8 cellular contexts compared by ENCODE assay signal in the genomic region with DNA sequence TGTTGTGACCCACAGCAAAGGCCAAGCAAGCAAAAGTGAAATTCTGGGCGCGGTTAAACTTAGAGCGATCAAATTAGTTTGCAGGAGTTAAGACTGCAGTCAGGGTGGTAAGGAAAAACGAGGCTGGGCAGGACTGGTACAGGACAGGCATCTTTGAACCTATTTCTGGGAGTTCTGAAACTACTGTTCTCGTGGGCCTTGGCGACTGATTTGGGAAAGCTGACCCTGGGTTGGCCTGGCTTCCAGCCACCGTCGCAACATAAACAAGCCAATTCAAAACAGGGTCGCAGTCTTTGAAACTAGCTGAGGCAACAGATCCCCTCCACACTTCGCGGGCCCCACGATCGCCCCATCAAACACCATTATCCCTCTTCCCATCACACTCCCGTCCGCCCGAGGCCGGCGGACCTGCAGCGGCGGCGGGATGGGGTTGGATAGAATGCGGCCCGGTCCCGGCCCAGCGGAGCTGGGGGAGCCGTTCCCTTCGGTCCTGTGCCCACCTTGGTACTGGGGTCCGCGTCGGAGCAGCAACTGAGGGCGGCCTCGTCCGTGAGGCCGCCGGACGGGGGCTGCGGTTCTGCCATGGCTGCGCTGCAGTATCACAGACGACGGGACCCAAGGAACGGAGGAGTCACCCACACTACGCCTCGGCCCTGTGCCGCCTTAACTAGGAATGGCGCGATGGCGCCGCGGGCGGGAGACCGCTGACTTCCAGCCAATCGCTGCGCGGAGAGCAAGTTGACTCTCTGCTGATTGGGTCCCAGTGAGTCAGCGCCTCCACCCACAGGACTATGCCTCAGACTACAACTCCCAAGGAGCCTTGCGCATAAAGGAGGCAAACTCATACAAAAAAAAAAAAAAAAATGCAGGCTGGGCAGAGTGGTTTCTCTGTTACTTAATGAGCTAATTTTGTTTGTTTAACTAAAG. TPM values are rescaled to one million over a fixed set of nuclear protein-coding genes. Genes with fewer than 3 reads are reported as not detected.
A peak's percentile ranks its signal among the peaks of the same experiment; 100 is the strongest.
DNase-seq lines count a peak whose midpoint lies in the region; FAIRE-seq and TF ChIP-seq lines count a peak whose summit lies in the region.

TSS of gene GLO1 (minus strand) at position 675 of the 927 bp plus-strand sequence. CDS start at position 584, 91 bp downstream.

- H3K4me1 Mint-ChIP-seq in HFFc6 (ENCODE audit: low read depth), result peaks cover 19% of the 10 kb centered on the region
- peaks cover 42% of the 10 kb centered on the region for H3K4me1 Mint-ChIP-seq in activated naive CD4-positive, alpha-beta T cell treated with anti-CD3 and anti-CD28 coated beads, Interleukin-2, amount 10 ng/mL, durations not matched to agents 7 days and 5 days

- H3K36me3 Mint-ChIP-seq in HFFc6 (ENCODE audit: low read depth), result peaks cover 36% of the 10 kb centered on the region
- H3K36me3 Mint-ChIP-seq in activated naive CD4-positive, alpha-beta T cell treated with anti-CD3 and anti-CD28 coated beads, Interleukin-2, amount 10 ng/mL, durations not matched to agents 7 days and 5 days, result peaks cover 33% of the 10 kb centered on the region

- peak within 1 kb of the TSS; percentile 82 for H3K27ac Mint-ChIP-seq in HFFc6
- H3K27ac Mint-ChIP-seq in activated naive CD4-positive, alpha-beta T cell treated with anti-CD3 and anti-CD28 coated beads, Interleukin-2, amount 10 ng/mL, durations not matched to agents 7 days and 5 days, result peak within 1 kb of the TSS; percentile 89

- CTCF ChIA-PET in activated naive CD4-positive, alpha-beta T cell treated with anti-CD3 and anti-CD28 coated beads, Interleukin-2, amount 10 ng/mL, durations not matched to agents 7 days and 5 days (lab: Charles Lee), result interaction anchor here (1.2 kb wide), 1 partner anchor 12 kb away, joined by 3 read pairs; no protein-coding TSS in a partner anchor

- H3K18ac ChIP-seq in neuronal stem cell (ENCODE audit: low read length), result peak within 1 kb of the TSS; percentile 86

- no peak within 1 kb of the TSS for H2BK12ac ChIP-seq in neuronal stem cell (ENCODE audit: low read length)

- DNase-seq in GM04503 (ENCODE audit: low read depth), result peak; percentile 93
- peak; percentile 98 for DNase-seq in HFFc6
- DNase-seq in NB4 (ENCODE audit: low read depth), result peak; percentile 99
- DNase-seq in SK-N-MC (ENCODE audit: low read depth, low spot score), result peak; percentile 98
- peak; percentile 97 for DNase-seq in activated naive CD4-positive, alpha-beta T cell treated with anti-CD3 and anti-CD28 coated beads, Interleukin-2, amount 10 ng/mL, durations not matched to agents 7 days and 5 days
- DNase-seq in frontal cortex (ENCODE audit: low spot score in 2 of 2), result peak; percentile 94 to 96
- peak; percentile 94 for DNase-seq in neuronal stem cell (ENCODE audit: low spot score)

- H3K4me2 ChIP-seq in neuronal stem cell (ENCODE audit: insufficient read depth, low read length, poor library complexity, severe bottlenecking), result peak within 1 kb of the TSS; percentile 74

- H2BK15ac ChIP-seq in neuronal stem cell (ENCODE audit: low read length), result no peak within 1 kb of the TSS

- peak; percentile 77 for FAIRE-seq in frontal cortex (lab: Jason Lieb, UNC)

- peaks cover 4% of the 10 kb centered on the region; the same call in 1 of the 2 replicates for H3K9me3 ChIP-seq in SK-N-MC (ENCODE audit: low read depth, low read length)
- peaks cover 8 to 31% of the 10 kb centered on the region in 2 donors for H3K9me3 ChIP-seq in neuronal stem cell (replicated peaks in 1 of 2; ENCODE audit: control insufficient read depth in 2 of 2, insufficient read depth in 1 of 2, low read depth in 1 of 2, low read length in 2 of 2)

- peak within 1 kb of the TSS; percentile 79 for H3K4ac ChIP-seq in neuronal stem cell (ENCODE audit: low read length)

- H2BK5ac ChIP-seq in neuronal stem cell (ENCODE audit: low read length), result no peak within 1 kb of the TSS

- TF ChIP-seq CTCF in HFFc6 (IDR thresholded peaks at IDR 0.05) (0 out of 2 replicates have a peak, but pooled peaks have one; percentile 6), NB4 (IDR thresholded peaks at IDR 0.05; ENCODE audit: low read depth, low read length) (no peak), subcutaneous adipose tissue (IDR thresholded peaks at IDR 0.05; ENCODE audit: low read depth) (no peak)

- H3K9me3 Mint-ChIP-seq in HFFc6, result peaks cover 19% of the 10 kb centered on the region
- peaks cover 17% of the 10 kb centered on the region for H3K9me3 Mint-ChIP-seq in activated naive CD4-positive, alpha-beta T cell treated with anti-CD3 and anti-CD28 coated beads, Interleukin-2, amount 10 ng/mL, durations not matched to agents 7 days and 5 days

- peak within 1 kb of the TSS; percentile 92 for H2AFZ ChIP-seq in neuronal stem cell (ENCODE audit: low read length)

- H2BK120ac ChIP-seq in neuronal stem cell (ENCODE audit: low read depth, low read length), result no peak within 1 kb of the TSS

- H3K79me1 ChIP-seq in neuronal stem cell (ENCODE audit: low read depth, low read length), result peaks cover 3% of the 10 kb centered on the region

- H2AK5ac ChIP-seq in neuronal stem cell (ENCODE audit: low read depth, low read length), result peak within 1 kb of the TSS; percentile 44

- peaks cover 0 to 2% of the 10 kb centered on the region in 2 donors for H3K4me1 ChIP-seq in neuronal stem cell (ENCODE audit: control insufficient read depth in 2 of 2, insufficient read depth in 1 of 2, low read depth in 1 of 2, low read length in 2 of 2)

- peaks cover 36% of the 10 kb centered on the region for H3K36me3 ChIP-seq in SK-N-MC (ENCODE audit: insufficient read depth, low read length)
- H3K36me3 ChIP-seq in neuronal stem cell (replicated peaks in 1 of 2; ENCODE audit: control insufficient read depth in 2 of 2, insufficient read depth in 2 of 2, low read length in 2 of 2), result peaks cover 5 to 31% of the 10 kb centered on the region in 2 donors

- peaks cover 19% of the 10 kb centered on the region for H3K27me3 Mint-ChIP-seq in HFFc6 (ENCODE audit: insufficient read depth)
- H3K27me3 Mint-ChIP-seq in activated naive CD4-positive, alpha-beta T cell treated with anti-CD3 and anti-CD28 coated beads, Interleukin-2, amount 10 ng/mL, durations not matched to agents 7 days and 5 days, result peaks cover 24% of the 10 kb centered on the region

- no peak within 1 kb of the TSS for H4K8ac ChIP-seq in neuronal stem cell (ENCODE audit: low read depth, low read length)

- H3K23ac ChIP-seq in neuronal stem cell (ENCODE audit: low read depth, low read length, poor library complexity), result peak within 1 kb of the TSS; percentile 99

- no CpG with 5 or more reads among the region's 56 CpGs for WGBS in neuronal stem cell (ENCODE audit: extremely low coverage in 2 of 2, insufficient read length in 2 of 2, insufficient replicate concordance in 1 of 2), 2 donors

- H3K14ac ChIP-seq in neuronal stem cell (ENCODE audit: low read length), result peak within 1 kb of the TSS; percentile 27

- H3K27ac ChIP-seq in SK-N-MC, result peak within 1 kb of the TSS; percentile 79
- H3K27ac ChIP-seq in neuronal stem cell (replicated peaks; ENCODE audit: low read length), result peak within 1 kb of the TSS; percentile 54

- no peaks in the 10 kb centered on the region for H3K27me3 ChIP-seq in neuronal stem cell (ENCODE audit: control insufficient read depth in 3 of 3, insufficient read depth in 3 of 3, low read depth in 1 of 3, low read length in 3 of 3)

- H3K9ac ChIP-seq in SK-N-MC (ENCODE audit: insufficient read length) (peak within 1 kb of the TSS; percentile 89), neuronal stem cell (ENCODE audit: low read depth, low read length, poor library complexity) (peak within 1 kb of the TSS; percentile 84)

- no peak within 1 kb of the TSS for H4K91ac ChIP-seq in neuronal stem cell (ENCODE audit: low read depth, low read length, poor library complexity)

- H3K4me3 ChIP-seq in NB4 (ENCODE audit: low read depth, low read length), result peak within 1 kb of the TSS; percentile 81
- H3K4me3 ChIP-seq in SK-N-MC, result peak within 1 kb of the TSS; percentile 87
- peak within 1 kb of the TSS; percentile 80 to 94 for H3K4me3 ChIP-seq in neuronal stem cell (ENCODE audit: low read length in 2 of 2)

- peak; percentile 85 for TF ChIP-seq POLR2A in NB4 (IDR thresholded peaks at IDR 0.05; ENCODE audit: extremely low read depth, insufficient read length)

- H3K4me3 Mint-ChIP-seq in HFFc6, result peak within 1 kb of the TSS; percentile 88
- peak within 1 kb of the TSS; percentile 81 for H3K4me3 Mint-ChIP-seq in activated naive CD4-positive, alpha-beta T cell treated with anti-CD3 and anti-CD28 coated beads, Interleukin-2, amount 10 ng/mL, durations not matched to agents 7 days and 5 days

RNA-seq across cellular contexts. Expression of gene GLO1, which starts in this region (rescaled TPM):
- total RNA-seq in HFFc6 (2021; fragmentation: NEBNext Ultra II Directional; extraction: Animal tissue kit (Norgen Biotek cat#: 25700)), result 100 to 1,000 TPM in 3 of 6 experiments, 10 to 100 TPM in 3; 89.2 to 113 (median 99.2) TPM
- total RNA-seq in frontal cortex (92.9 TPM), subcutaneous adipose tissue (100 to 1,000 TPM in 1 of 4 donors, 10 to 100 TPM in 3; 33.7 to 107 (median 64.7) TPM)
- 249 TPM for polyA plus RNA-seq in neuronal stem cell (2013, experiment 1 of 2)
- 251 TPM for polyA plus RNA-seq in neuronal stem cell (2013, experiment 2 of 2)

Comparison
In these comparisons a context has a peak if more than half of its experiments do, and no peak if none do; other contexts are left out.
1. Peak in every context shown above with its lines: DNase-seq, H3K4me3 ChIP-seq and H3K27ac ChIP-seq.